Comparison of ENCODE assay signal across 12 cellular contexts in genomic region chr6:135995160-135995898, GRCh38.
DNase-seq lines count a peak whose midpoint lies in the region; ATAC-seq and TF ChIP-seq lines count a peak whose summit lies in the region.
"Had no signal": no experiment of that assay in that cellular context is flagged by ENCODE, and none has a peak within 500 bp of the region (broad histone marks: within the 10 kb centered on the region; RNA-seq: fewer than 3 reads in every experiment).

No MANE protein-coding gene starts in this region.

- peak; percentile 41 for ATAC-seq in left lung

- H3K9me3 ChIP-seq in left lung (peaks cover 0 to 7% of the 10 kb centered on the region in 2 donors), HAP-1 (no peaks in the 10 kb centered on the region)
- H3K9me3 ChIP-seq: gastrocnemius medialis had no signal

- in situ Hi-C loops in HAP-1 (cut with MboI; ENCODE audit: low sequenced_read_pairs) = no loop called here

- H3K27ac ChIP-seq in left lung (no peak overlapping the region), coronary artery (no peak overlapping the region)

- DNase-seq in COLO829 (ENCODE audit: low spot score) = peak; percentile 27
- peak; percentile 10 for DNase-seq in NB4 (ENCODE audit: low read depth)
- peak; percentile 60 for DNase-seq in brain pericyte (ENCODE audit: low read depth, low spot score)
- no peak for DNase-seq in left lung
- no peak for DNase-seq in coronary artery (ENCODE audit: low spot score)
- DNase-seq in HAP-1 (ENCODE audit: low spot score in 2 of 2) = no peak
- no peak for DNase-seq in activated naive CD4-positive, alpha-beta T cell treated with anti-CD3 and anti-CD28 coated beads, Interleukin-2, amount 50 U/mL, for 16 hours
- no peak for DNase-seq in cortex of kidney (lab: John Stamatoyannopoulos, UW)
- DNase-seq: activated naive CD8-positive, alpha-beta T cell treated with anti-CD3 and anti-CD28 coated beads for 36 hours; gastrocnemius medialis; NCI-H1092 treated with DMSO at 0.1 percent for 48 hours; small intestine had no signal

- TF ChIP-seq CTCF in NB4 (IDR thresholded peaks at IDR 0.05; ENCODE audit: low read depth, low read length) = no peak
- TF ChIP-seq CTCF in left lung (IDR thresholded peaks at IDR 0.05) = no peak
- TF ChIP-seq CTCF in coronary artery (IDR thresholded peaks at IDR 0.05) = no peak

- no peaks in the 10 kb centered on the region for H3K36me3 ChIP-seq in left lung
- no peaks in the 10 kb centered on the region for H3K36me3 ChIP-seq in HAP-1 (replicated peaks)
- H3K36me3 ChIP-seq: gastrocnemius medialis had no signal

- no peak overlapping the region for H3K4me3 ChIP-seq in NB4 (ENCODE audit: low read depth, low read length)
- H3K4me3 ChIP-seq in left lung = no peak overlapping the region
- H3K4me3 ChIP-seq in coronary artery = no peak overlapping the region
- H3K4me3 ChIP-seq in HAP-1 = no peak overlapping the region
- H3K4me3 ChIP-seq: gastrocnemius medialis had no signal

- H3K4me1 ChIP-seq in left lung (peaks cover 0 to 10% of the 10 kb centered on the region in 2 donors), HAP-1 (no peaks in the 10 kb centered on the region)
- H3K4me1 ChIP-seq: gastrocnemius medialis had no signal

- intact Hi-C loops in left lung (cut with DNase I) = no loop called here

- H3K27me3 ChIP-seq in left lung (no peaks in the 10 kb centered on the region), HAP-1 (ENCODE audit: low read depth) (no peaks in the 10 kb centered on the region)
- H3K27me3 ChIP-seq: gastrocnemius medialis had no signal

- no peak for TF ChIP-seq POLR2A in NB4 (IDR thresholded peaks at IDR 0.05; ENCODE audit: extremely low read depth, insufficient read length)

Comparison
In these comparisons a context has a peak if more than half of its experiments do, and no peak if none do; other contexts are left out.
1. DNase-seq: peak in COLO829 (single experiment), NB4 (single experiment) and brain pericyte (single experiment); none in left lung (0 of 2), coronary artery (single experiment), HAP-1 (0 of 2), activated naive CD4-positive, alpha-beta T cell treated with anti-CD3 and anti-CD28 coated beads, Interleukin-2, amount 50 U/mL, for 16 hours (single experiment) and cortex of kidney (single experiment).